Comparison of ENCODE assay signal across 12 cellular contexts in genomic region chr1:24003331-24003972, GRCh38. TPM values are rescaled to one million over a fixed set of nuclear protein-coding genes. Genes with fewer than 3 reads are reported as not detected.
DNase-seq lines count a peak whose midpoint lies in the region; ATAC-seq, FAIRE-seq and TF ChIP-seq lines count a peak whose summit lies in the region.
"Had no signal": no experiment of that assay in that cellular context is flagged by ENCODE, and none has a peak within 500 bp of the region (broad histone marks: within the 10 kb centered on the region; RNA-seq: fewer than 3 reads in every experiment).

No MANE protein-coding gene starts in this region.

- no peaks in the 10 kb centered on the region for H3K79me2 ChIP-seq in HepG2 (ENCODE audit: insufficient read depth, low read length)

- peaks cover 7% of the 10 kb centered on the region for H3K9me1 ChIP-seq in IMR-90 (ENCODE audit: insufficient read depth, low read length)

- H3K36me3 ChIP-seq in IMR-90 (ENCODE audit: control insufficient read depth, insufficient read depth, low read length), result no peaks in the 10 kb centered on the region
- no peaks in the 10 kb centered on the region for H3K36me3 ChIP-seq in HepG2 (replicated peaks in 1 of 2; ENCODE audit: control insufficient read depth in 1 of 2, insufficient read depth in 2 of 2, low read length in 2 of 2)
- H3K36me3 ChIP-seq: vagina had no signal

- H4K5ac ChIP-seq in IMR-90 (ENCODE audit: low read depth, low read length), result no peak overlapping the region

- TF ChIP-seq EP300 in HepG2 (IDR thresholded peaks at IDR 0.05; ENCODE audit: low read depth in 2 of 2, low read length in 2 of 2), result peak in 1 of 2 experiments; percentile 51; a peak in 1 of 4 replicates
- TF ChIP-seq EP300 in HepG2 (CRISPR knock-in tag; IDR thresholded peaks at IDR 0.05; ENCODE audit: borderline replicate concordance), result peak; percentile 21; the same call in 1 of the 2 replicates

- H3K4me1 ChIP-seq in IMR-90 (ENCODE audit: control insufficient read depth, insufficient read depth, low read length), result peaks cover 7% of the 10 kb centered on the region
- peaks cover 81% of the 10 kb centered on the region for H3K4me1 ChIP-seq in HepG2 (ENCODE audit: insufficient read depth, low read length)
- H3K4me1 ChIP-seq: vagina had no signal

- H3K27ac ChIP-seq in IMR-90 (ENCODE audit: insufficient read depth, low read length) (no peak overlapping the region), HepG2 (ENCODE audit: extremely low read length, insufficient read depth, low read length) (peak overlapping the region; percentile 71)
- H3K27ac ChIP-seq: vagina had no signal

- H2BK5ac ChIP-seq in IMR-90 (ENCODE audit: low read depth, low read length, poor library complexity, severe bottlenecking), result no peak overlapping the region

- H4K20me1 ChIP-seq in IMR-90 (ENCODE audit: insufficient read depth, low read length) (no peaks in the 10 kb centered on the region), HepG2 (ENCODE audit: insufficient read depth, low read length) (no peaks in the 10 kb centered on the region)

- no peaks in the 10 kb centered on the region for H3K27me3 Mint-ChIP-seq in WTC11 (ENCODE audit: low read depth)
- peaks cover 26% of the 10 kb centered on the region for H3K27me3 Mint-ChIP-seq in activated CD4-positive, alpha-beta memory T cell treated with anti-CD3 and anti-CD28 coated beads, Interleukin-2, amount 10 ng/mL, durations not matched to agents 7 days and 5 days

- peaks cover 29% of the 10 kb centered on the region for H3K4me1 Mint-ChIP-seq in WTC11
- peaks cover 3% of the 10 kb centered on the region for H3K4me1 Mint-ChIP-seq in activated CD4-positive, alpha-beta memory T cell treated with anti-CD3 and anti-CD28 coated beads, Interleukin-2, amount 10 ng/mL, durations not matched to agents 7 days and 5 days

- DNase-seq in DMS79 treated with DMSO at 0.1 percent for 48 hours (lab: John Stamatoyannopoulos, UW) (peak; percentile 89), IMR-90 (peak; percentile 84), WTC11 (ENCODE audit: low spot score) (no peak), HepG2 (ENCODE audit: low spot score) (peak; percentile 86), NCI-H1694 (lab: John Stamatoyannopoulos, UW) (no peak), amygdala (lab: John Stamatoyannopoulos, UW) (no peak)
- DNase-seq in activated CD4-positive, alpha-beta memory T cell treated with anti-CD3 and anti-CD28 coated beads, Interleukin-2, amount 10 ng/mL, durations not matched to agents 7 days and 5 days, result no peak
- DNase-seq: GOT3; stimulated activated CD4-positive, alpha-beta T cell treated with anti-CD3 and anti-CD28 coated beads, Interleukin-4, amount 100 ng/mL, for 4 hours had no signal

- peak overlapping the region; percentile 3 for H3K4me3 Mint-ChIP-seq in WTC11
- no peak overlapping the region for H3K4me3 Mint-ChIP-seq in activated CD4-positive, alpha-beta memory T cell treated with anti-CD3 and anti-CD28 coated beads, Interleukin-2, amount 10 ng/mL, durations not matched to agents 7 days and 5 days

- no peak for TF ChIP-seq CTCF in IMR-90 (conservative IDR thresholded peaks at IDR 0.05; ENCODE audit: low read depth, low read length)
- TF ChIP-seq CTCF in WTC11 (IDR thresholded peaks at IDR 0.05), result no peak
- TF ChIP-seq CTCF in HepG2 (CRISPR knock-in tag; IDR thresholded peaks at IDR 0.05), result no peak

- intact Hi-C loops in IMR-90 (cut with micrococcal nuclease), result no loop called here
- intact Hi-C loops in HepG2 (cut with micrococcal nuclease; ENCODE audit: unreplicated experiment), result loop anchor here (2.0 kb wide), 1 partner anchor 17 kb away; no protein-coding TSS in a partner anchor

- H3K27me3 ChIP-seq in IMR-90 (ENCODE audit: control insufficient read depth, insufficient read depth, low read length) (no peaks in the 10 kb centered on the region), HepG2 (ENCODE audit: control insufficient read depth in 1 of 2, insufficient read depth in 2 of 2, low read length in 2 of 2) (no peaks in the 10 kb centered on the region)
- H3K27me3 ChIP-seq: vagina had no signal

- H3K9me3 ChIP-seq in IMR-90 (ENCODE audit: control insufficient read depth, insufficient read depth, low read length) (no peaks in the 10 kb centered on the region), HepG2 (ENCODE audit: low read length) (no peaks in the 10 kb centered on the region)
- H3K9me3 ChIP-seq: vagina had no signal

- H3K23ac ChIP-seq in IMR-90 (ENCODE audit: low read depth, low read length), result no peak overlapping the region

- H3K14ac ChIP-seq in IMR-90 (replicated peaks; ENCODE audit: low read depth, low read length), result no peak overlapping the region; the same call in 1 of the 2 replicates

- peak overlapping the region; percentile 12; the same call in 1 of the 2 replicates for H3K18ac ChIP-seq in IMR-90 (ENCODE audit: low read depth, low read length)

- no peak overlapping the region for H4K91ac ChIP-seq in IMR-90 (ENCODE audit: insufficient read depth, low read depth, low read length)

- H2AFZ ChIP-seq in IMR-90 (replicated peaks; ENCODE audit: low read length, poor library complexity) (no peak overlapping the region), HepG2 (ENCODE audit: low read length) (no peak overlapping the region)

- no CpG with 5 or more reads among the region's 4 CpGs for WGBS in IMR-90 (ENCODE audit: extremely low coverage in 2 of 2, insufficient read length in 1 of 2), 2 experiments
- WGBS in HepG2 (ENCODE audit: low lambda C conversion rate), result 2% methylated on average over 4 of the region's 4 CpGs

- no peak for TF ChIP-seq RAD21 in IMR-90 (IDR thresholded peaks at IDR 0.05; ENCODE audit: low read length)
- TF ChIP-seq RAD21 in HepG2 (CRISPR knock-in tag; IDR thresholded peaks at IDR 0.05), result no peak

- dilution Hi-C loops in IMR-90 (cut with HindIII; ENCODE audit: low sequenced_read_pairs, unreplicated experiment), result no loop called here

- peak overlapping the region; percentile 81 for H3K27ac Mint-ChIP-seq in WTC11
- no peak overlapping the region for H3K27ac Mint-ChIP-seq in activated CD4-positive, alpha-beta memory T cell treated with anti-CD3 and anti-CD28 coated beads, Interleukin-2, amount 10 ng/mL, durations not matched to agents 7 days and 5 days
- H3K27ac Mint-ChIP-seq: IgD-negative memory B cell had no signal

- BruUV-seq in IMR-90 (replicated peaks; lab: Mats Ljungman, UMichigan) (no TSS peak), HepG2 (replicated peaks; lab: Mats Ljungman, UMichigan) (no TSS peak)

- TF ChIP-seq POLR2A in IMR-90 (IDR thresholded peaks at IDR 0.05; ENCODE audit: low read depth, low read length) (no peak), HepG2 (IDR thresholded peaks at IDR 0.05; ENCODE audit: insufficient read depth in 1 of 2, low read depth in 2 of 2, low read length in 2 of 2) (no peak)

- CTCF ChIA-PET in IMR-90 (lab: Yijun Ruan, JAX) (interaction anchor here (0.6 to 1.4 kb wide), 4 partner anchors 25 to 48 kb away, joined by 3 to 4 read pairs (median 4); no protein-coding TSS in a partner anchor), WTC11 (lab: Charles Lee) (interaction anchor here (0.5 to 2.3 kb wide), 10 partner anchors 18 to 584 kb away, joined by 3 to 8 read pairs (median 3); no protein-coding TSS in a partner anchor), HepG2 (lab: Yijun Ruan, JAX; ENCODE audit: low intra/inter-chr PET ratio, low total read pairs) (no interaction called here)
- CTCF ChIA-PET in activated CD4-positive, alpha-beta memory T cell treated with anti-CD3 and anti-CD28 coated beads, Interleukin-2, amount 10 ng/mL, durations not matched to agents 7 days and 5 days (lab: Charles Lee), result interaction anchor here (1.3 kb wide), 1 partner anchor 43 kb away, joined by 3 read pairs; no protein-coding TSS in a partner anchor

- no peaks in the 10 kb centered on the region for H3K79me1 ChIP-seq in IMR-90 (ENCODE audit: low read depth in 1 of 2, low read length in 2 of 2)

- in situ Hi-C loops in IMR-90 (cut with MboI; ENCODE audit: low sequenced_read_pairs), result no loop called here
- in situ Hi-C loops in HepG2 (cut with HindIII; ENCODE audit: extremely low pct_ligation_motif_present, low pct_unique_long_range_greater_than_20kb), result no loop called here

- H2BK20ac ChIP-seq in IMR-90 (ENCODE audit: low read depth, low read length), result no peak overlapping the region; the same call in 1 of the 2 replicates

- H3K4me2 ChIP-seq in IMR-90 (ENCODE audit: low read depth, low read length) (peak overlapping the region; percentile 24), HepG2 (ENCODE audit: low read depth, low read length) (peak overlapping the region; percentile 80)

- peak; percentile 87 for FAIRE-seq in HepG2 (lab: Jason Lieb, UNC)

- no peak overlapping the region for H2BK15ac ChIP-seq in IMR-90 (ENCODE audit: low read depth, low read length)

- H3K9ac ChIP-seq in IMR-90 (ENCODE audit: low read depth, low read length) (no peak overlapping the region), HepG2 (ENCODE audit: insufficient read depth, low read depth, low read length) (peak overlapping the region; percentile 61)

- H3K4me3 ChIP-seq in IMR-90 (ENCODE audit: insufficient read depth, low read depth, low read length) (no peak overlapping the region), HepG2 (replicated peaks in 1 of 3; ENCODE audit: insufficient read depth in 1 of 3, low read depth in 2 of 3, low read length in 3 of 3) (peak overlapping the region in 2 of 3 experiments; percentile 31 to 46; a peak in 3 of 6 replicates)
- H3K4me3 ChIP-seq: vagina had no signal

- POLR2A ChIA-PET in IMR-90 (lab: Charles Lee; ENCODE audit: unreplicated experiment), result no interaction called here
- POLR2A ChIA-PET in WTC11 (lab: Charles Lee), result interaction anchor here (0.7 kb wide), 2 partner anchors 43 to 206 kb away, joined by 3 read pairs; no protein-coding TSS in a partner anchor
- POLR2A ChIA-PET in HepG2 (lab: Yijun Ruan, JAX), result interaction anchor here (1.2 to 4.0 kb wide), 8 partner anchors 9 to 178 kb away, joined by 4 to 63 read pairs (median 8); partner anchors contain the start of genes HMGCL, PNRC2 and SRSF10
- POLR2A ChIA-PET in activated CD4-positive, alpha-beta memory T cell treated with anti-CD3 and anti-CD28 coated beads, Interleukin-2, amount 10 ng/mL, durations not matched to agents 7 days and 5 days (lab: Charles Lee), result interaction anchor here (1.6 kb wide), 1 partner anchor 23 kb away, joined by 6 read pairs; the partner anchor contains the start of gene SRSF10

- H3K36me3 Mint-ChIP-seq in WTC11, result no peaks in the 10 kb centered on the region
- no peaks in the 10 kb centered on the region for H3K36me3 Mint-ChIP-seq in activated CD4-positive, alpha-beta memory T cell treated with anti-CD3 and anti-CD28 coated beads, Interleukin-2, amount 10 ng/mL, durations not matched to agents 7 days and 5 days (ENCODE audit: low read depth)
- H3K36me3 Mint-ChIP-seq: IgD-negative memory B cell had no signal

- peaks cover 4% of the 10 kb centered on the region; the same call in 1 of the 2 replicates for H3K9me3 Mint-ChIP-seq in WTC11
- H3K9me3 Mint-ChIP-seq in activated CD4-positive, alpha-beta memory T cell treated with anti-CD3 and anti-CD28 coated beads, Interleukin-2, amount 10 ng/mL, durations not matched to agents 7 days and 5 days, result no peaks in the 10 kb centered on the region

- no peak overlapping the region for H3K56ac ChIP-seq in IMR-90 (ENCODE audit: extremely low read depth, insufficient read depth, low read length)

- no peak overlapping the region for H2AK9ac ChIP-seq in IMR-90 (replicated peaks; ENCODE audit: low read depth, low read length, poor library complexity)

- H3K4ac ChIP-seq in IMR-90 (ENCODE audit: low read depth, low read length), result no peak overlapping the region

- no peak overlapping the region for H2AK5ac ChIP-seq in IMR-90 (ENCODE audit: low read depth, low read length)

- no peak overlapping the region for H2BK120ac ChIP-seq in IMR-90 (ENCODE audit: low read depth, low read length)

- ATAC-seq in IMR-90 (ENCODE audit: low read depth), result peak; percentile 54
- ATAC-seq in WTC11, result peak; percentile 90
- peak; percentile 81 for ATAC-seq in HepG2
- ATAC-seq in HG03280 (IDR thresholded peaks at IDR 0.05; ENCODE audit: unreplicated experiment), result no peak

- no peak overlapping the region for H4K8ac ChIP-seq in IMR-90 (ENCODE audit: low read depth in 2 of 2, low read length in 2 of 2)

RNA-seq across cellular contexts. Expression of gene SRSF10, which starts 23.3 kb away (rescaled TPM):
- total RNA-seq in IMR-90 (2012; rRNA removed) (110 and 189 TPM in 2 replicates), WTC11 (2021) (163 to 178 TPM (median 170 TPM) in 3 replicates), HepG2 (2016; rRNA removed; fragmentation: Illumina TruSeq; extraction: Trizol) (156 and 186 TPM in 2 replicates)
- polyA plus RNA-seq in IMR-90 (2012; rRNA removed) (76.2 and 90.1 TPM in 2 replicates), HepG2 (2011; rRNA removed) (98.2 and 126 TPM in 2 replicates)
- 75.8 and 86.2 TPM in 2 replicates for polyA plus RNA-seq in IMR-90 (2012; cell fraction: cytosol; rRNA removed)
- polyA plus RNA-seq in IMR-90 (2012; cell fraction: nucleus; rRNA removed; ENCODE audit: low replicate concordance), result 46.9 and 169 TPM in 2 replicates
- 14.0 and 16.3 TPM in 2 replicates for total RNA-seq in HepG2 (2016; cell fraction: cytosol; rRNA removed; fragmentation: Illumina TruSeq; extraction: Trizol; ENCODE audit: low read depth)
- total RNA-seq in HepG2 (2016; cell fraction: insoluble cytoplasmic fraction; rRNA removed; fragmentation: Illumina TruSeq; extraction: Trizol), result 155 and 183 TPM in 2 replicates
- 44.1 and 51.2 TPM in 2 replicates for total RNA-seq in HepG2 (2016; cell fraction: membrane; rRNA removed; fragmentation: Illumina TruSeq; extraction: Trizol)
- 358 and 375 TPM in 2 replicates for total RNA-seq in HepG2 (2016; cell fraction: nucleus; rRNA removed; fragmentation: Illumina TruSeq; extraction: Trizol)
- 56.6 and 58.5 TPM in 2 replicates for polyA plus RNA-seq in HepG2 (2011; cell fraction: cytosol; rRNA removed)
- polyA plus RNA-seq in HepG2 (2011; cell fraction: nucleus; rRNA removed), result 190 and 202 TPM in 2 replicates
- polyA plus RNA-seq in HepG2 (2012), result 75.4 and 108 TPM in 2 replicates
- 14.3 and 14.6 TPM in 2 replicates for polyA plus RNA-seq in HepG2 (2016; cell fraction: cytosol; fragmentation: Illumina TruSeq; extraction: Trizol; ENCODE audit: low read depth)
- 176 and 184 TPM in 2 replicates for polyA plus RNA-seq in HepG2 (2016; cell fraction: insoluble cytoplasmic fraction; fragmentation: Illumina TruSeq; extraction: Trizol; ENCODE audit: low read depth)
- 31.3 and 32.4 TPM in 2 replicates for polyA plus RNA-seq in HepG2 (2016; cell fraction: membrane; fragmentation: Illumina TruSeq; extraction: Trizol; ENCODE audit: low read depth)
- 441 and 449 TPM in 2 replicates for polyA plus RNA-seq in HepG2 (2016; cell fraction: nucleus; fragmentation: Illumina TruSeq; extraction: Trizol; ENCODE audit: insufficient read depth, low read depth)
- 105 and 142 TPM in 2 replicates for polyA minus RNA-seq in HepG2 (2011; rRNA and poly(A)+ RNA removed; ENCODE audit: low replicate concordance)
- polyA minus RNA-seq in HepG2 (2011; cell fraction: cytosol; rRNA and poly(A)+ RNA removed), result 33.1 and 43.0 TPM in 2 replicates
- 554 and 606 TPM in 2 replicates for polyA minus RNA-seq in HepG2 (2011; cell fraction: nucleus; rRNA and poly(A)+ RNA removed)
- 100 to 1,000 TPM; 191 to 192 TPM for total RNA-seq in activated CD4-positive, alpha-beta memory T cell treated with anti-CD3 and anti-CD28 coated beads, Interleukin-2, amount 10 ng/mL, durations not matched to agents 7 days and 5 days

RNA-seq across cellular contexts. Expression of gene PNRC2, which starts 43.8 kb away (rescaled TPM):
- total RNA-seq in IMR-90 (2012; rRNA removed), result 76.0 and 106 TPM in 2 replicates
- 40.3 and 50.6 TPM in 2 replicates for polyA plus RNA-seq in IMR-90 (2012; rRNA removed)
- 18.7 and 20.2 TPM in 2 replicates for polyA plus RNA-seq in IMR-90 (2012; cell fraction: cytosol; rRNA removed)
- polyA plus RNA-seq in IMR-90 (2012; cell fraction: nucleus; rRNA removed; ENCODE audit: low replicate concordance), result 12.7 and 41.7 TPM in 2 replicates
- 133 to 166 TPM (median 153 TPM) in 3 replicates for total RNA-seq in WTC11 (2021)
- total RNA-seq in HepG2 (2016; rRNA removed; fragmentation: Illumina TruSeq; extraction: Trizol), result 97.5 and 159 TPM in 2 replicates
- 18.3 and 19.0 TPM in 2 replicates for total RNA-seq in HepG2 (2016; cell fraction: cytosol; rRNA removed; fragmentation: Illumina TruSeq; extraction: Trizol; ENCODE audit: low read depth)
- total RNA-seq in HepG2 (2016; cell fraction: insoluble cytoplasmic fraction; rRNA removed; fragmentation: Illumina TruSeq; extraction: Trizol), result 101 and 179 TPM in 2 replicates
- 54.8 and 63.8 TPM in 2 replicates for total RNA-seq in HepG2 (2016; cell fraction: membrane; rRNA removed; fragmentation: Illumina TruSeq; extraction: Trizol)
- total RNA-seq in HepG2 (2016; cell fraction: nucleus; rRNA removed; fragmentation: Illumina TruSeq; extraction: Trizol), result 74.0 and 87.3 TPM in 2 replicates
- polyA plus RNA-seq in HepG2 (2011; rRNA removed), result 53.3 and 74.9 TPM in 2 replicates
- polyA plus RNA-seq in HepG2 (2011; cell fraction: cytosol; rRNA removed), result 64.3 and 67.0 TPM in 2 replicates
- 36.2 and 45.0 TPM in 2 replicates for polyA plus RNA-seq in HepG2 (2011; cell fraction: nucleus; rRNA removed)
- polyA plus RNA-seq in HepG2 (2012), result 62.0 and 72.8 TPM in 2 replicates
- 10.2 and 11.9 TPM in 2 replicates for polyA plus RNA-seq in HepG2 (2016; cell fraction: cytosol; fragmentation: Illumina TruSeq; extraction: Trizol; ENCODE audit: low read depth)
- polyA plus RNA-seq in HepG2 (2016; cell fraction: insoluble cytoplasmic fraction; fragmentation: Illumina TruSeq; extraction: Trizol; ENCODE audit: low read depth), result 149 and 168 TPM in 2 replicates
- 36.4 and 37.2 TPM in 2 replicates for polyA plus RNA-seq in HepG2 (2016; cell fraction: membrane; fragmentation: Illumina TruSeq; extraction: Trizol; ENCODE audit: low read depth)
- 100 and 101 TPM in 2 replicates for polyA plus RNA-seq in HepG2 (2016; cell fraction: nucleus; fragmentation: Illumina TruSeq; extraction: Trizol; ENCODE audit: insufficient read depth, low read depth)
- 64.4 and 79.4 TPM in 2 replicates for polyA minus RNA-seq in HepG2 (2011; rRNA and poly(A)+ RNA removed; ENCODE audit: low replicate concordance)
- polyA minus RNA-seq in HepG2 (2011; cell fraction: cytosol; rRNA and poly(A)+ RNA removed), result 46.1 and 65.6 TPM in 2 replicates
- polyA minus RNA-seq in HepG2 (2011; cell fraction: nucleus; rRNA and poly(A)+ RNA removed), result 53.8 and 57.3 TPM in 2 replicates
- total RNA-seq in activated CD4-positive, alpha-beta memory T cell treated with anti-CD3 and anti-CD28 coated beads, Interleukin-2, amount 10 ng/mL, durations not matched to agents 7 days and 5 days, result 100 to 1,000 TPM; 153 to 158 TPM

Comparison
In these comparisons a context has a peak if more than half of its experiments do, and no peak if none do; other contexts are left out.
1. DNase-seq: peak in DMS79 treated with DMSO at 0.1 percent for 48 hours (single experiment), IMR-90 (single experiment) and HepG2 (single experiment); none in WTC11 (single experiment), activated CD4-positive, alpha-beta memory T cell treated with anti-CD3 and anti-CD28 coated beads, Interleukin-2, amount 10 ng/mL, durations not matched to agents 7 days and 5 days (single experiment), NCI-H1694 (single experiment) and amygdala (0 of 56).